22 cellular contexts compared by ENCODE assay signal in genomic region chr15:77589839-77590238, GRCh38. TPM values are rescaled to one million over a fixed set of nuclear protein-coding genes. Genes with fewer than 3 reads are reported as not detected.
DNase-seq lines count a peak whose midpoint lies in the region; ATAC-seq, FAIRE-seq and TF ChIP-seq lines count a peak whose summit lies in the region.
"Had no signal": no experiment of that assay in that cellular context is flagged by ENCODE, and none has a peak within 500 bp of the region (broad histone marks: within the 10 kb centered on the region; RNA-seq: fewer than 3 reads in every experiment).

No MANE protein-coding gene starts in this region.

- FAIRE-seq in endothelial cell of umbilical vein (lab: Jason Lieb, UNC), result no peak
- FAIRE-seq: RCC 7860 had no signal

- H3K9me3 ChIP-seq in endothelial cell of umbilical vein (replicated peaks; ENCODE audit: control insufficient read depth, insufficient read depth, low read length), result no peaks in the 10 kb centered on the region
- H3K9me3 ChIP-seq: BLaER1 treated with 17β-estradiol and CSF1 and Interleukin-3, amounts not matched to agents 10 nM and 100 nM had no signal

- CTCF ChIA-PET in endothelial cell of umbilical vein (lab: Charles Lee), result interaction anchor here (0.6 to 1.6 kb wide), 3 partner anchors 15 to 515 kb away, joined by 3 to 5 read pairs (median 3); no protein-coding TSS in a partner anchor

- TF ChIP-seq POLR2A in endothelial cell of umbilical vein (IDR thresholded peaks at IDR 0.05; ENCODE audit: low read depth, low read length), result no peak
- TF ChIP-seq POLR2A in GM18505 (IDR thresholded peaks at IDR 0.05; ENCODE audit: borderline replicate concordance, extremely low read depth, insufficient read depth, insufficient read length), result no peak

- no peak for TF ChIP-seq CTCF in endothelial cell of umbilical vein (IDR thresholded peaks at IDR 0.05; ENCODE audit: extremely low read depth in 1 of 2, insufficient read depth in 1 of 2, low read depth in 1 of 2, low read length in 2 of 2)

- H2AFZ ChIP-seq in endothelial cell of umbilical vein (ENCODE audit: low read depth, low read length), result no peak overlapping the region

- no peaks in the 10 kb centered on the region for H3K27me3 ChIP-seq in endothelial cell of umbilical vein (ENCODE audit: control insufficient read depth in 2 of 2, insufficient read depth in 2 of 2, low read length in 2 of 2)
- H3K27me3 ChIP-seq: BLaER1 treated with 17β-estradiol and CSF1 and Interleukin-3, amounts not matched to agents 10 nM and 100 nM; cardiac muscle cell had no signal

- H3K79me2 ChIP-seq in endothelial cell of umbilical vein (ENCODE audit: control insufficient read depth, insufficient read depth, low read length), result no peaks in the 10 kb centered on the region

- no peaks in the 10 kb centered on the region for H4K20me1 ChIP-seq in endothelial cell of umbilical vein (replicated peaks; ENCODE audit: control insufficient read depth, extremely low read depth, insufficient read depth, low read length)
- H4K20me1 ChIP-seq: BLaER1 treated with 17β-estradiol and CSF1 and Interleukin-3, amounts not matched to agents 10 nM and 100 nM had no signal

- no peak overlapping the region for H3K4me3 ChIP-seq in endothelial cell of umbilical vein (replicated peaks in 1 of 3; ENCODE audit: insufficient read depth in 1 of 3, low read depth in 1 of 3, low read length in 3 of 3)
- H3K4me3 ChIP-seq: BLaER1 treated with 17β-estradiol and CSF1 and Interleukin-3, amounts not matched to agents 10 nM and 100 nM; cardiac muscle cell had no signal

- H3K9ac ChIP-seq in endothelial cell of umbilical vein (replicated peaks; ENCODE audit: extremely low read depth, insufficient read depth, low read length), result no peak overlapping the region
- H3K9ac ChIP-seq: BLaER1 treated with 17β-estradiol and CSF1 and Interleukin-3, amounts not matched to agents 10 nM and 100 nM had no signal

- dilution Hi-C loops in endothelial cell of umbilical vein (cut with MboI; ENCODE audit: extremely low pct_ligation_motif_present, low sequenced_read_pairs), result no loop called here

- H3K4me2 ChIP-seq in endothelial cell of umbilical vein (ENCODE audit: insufficient read depth, low read length), result no peak overlapping the region
- H3K4me2 ChIP-seq: BLaER1 treated with 17β-estradiol and CSF1 and Interleukin-3, amounts not matched to agents 10 nM and 100 nM had no signal

- no peak overlapping the region for H3K27ac ChIP-seq in endothelial cell of umbilical vein (ENCODE audit: insufficient read depth, low read depth, low read length)
- H3K27ac ChIP-seq: BLaER1 treated with 17β-estradiol and CSF1 and Interleukin-3, amounts not matched to agents 10 nM and 100 nM; cardiac muscle cell; HL-60 had no signal

- no peak for ATAC-seq in GM18505 (IDR thresholded peaks at IDR 0.05; ENCODE audit: unreplicated experiment)
- ATAC-seq: effector memory CD8-positive, alpha-beta T cell; T-cell had no signal

- no peaks in the 10 kb centered on the region for H3K36me3 ChIP-seq in endothelial cell of umbilical vein (ENCODE audit: control insufficient read depth in 2 of 2, extremely low read depth in 1 of 2, insufficient read depth in 2 of 2, low read length in 2 of 2)
- H3K36me3 ChIP-seq: BLaER1 treated with 17β-estradiol and CSF1 and Interleukin-3, amounts not matched to agents 10 nM and 100 nM; cardiac muscle cell had no signal

- H3K9me1 ChIP-seq in endothelial cell of umbilical vein (replicated peaks; ENCODE audit: control insufficient read depth, extremely low read depth, insufficient read depth, low read length), result no peaks in the 10 kb centered on the region

- intact Hi-C loops in endothelial cell of umbilical vein (cut with micrococcal nuclease), result no loop called here

- peak; percentile 30 for DNase-seq in DMS79 treated with DMSO at 0.1 percent for 48 hours (lab: John Stamatoyannopoulos, UW)
- DNase-seq in NCI-H524 treated with DMSO at 0.1 percent for 48 hours (lab: John Stamatoyannopoulos, UW), result peak; percentile 54
- DNase-seq in endothelial cell of umbilical vein (ENCODE audit: low read depth, low spot score), result peak; percentile 12
- peak in 45 of 56 donors; percentile 18 to 95 (median 73) for DNase-seq in nucleus accumbens (lab: John Stamatoyannopoulos, UW)
- no peak for DNase-seq in Kasumi-1 (lab: John Stamatoyannopoulos, UW)
- DNase-seq in activated CD4-positive, alpha-beta T cell treated with anti-CD3 and anti-CD28 coated beads, Interleukin-2, amount 50 U/mL, for 4 hours, result no peak
- DNase-seq in NCI-H1417 (lab: John Stamatoyannopoulos, UW), result no peak
- DNase-seq: activated CD4-positive, alpha-beta T cell treated with anti-CD3 and anti-CD28 coated beads for 1 hour; activated CD8-positive, alpha-beta memory T cell treated with anti-CD3 and anti-CD28 coated beads, Interleukin-2, amount 50 U/mL, for 48 hours; activated naive CD4-positive, alpha-beta T cell treated with anti-CD3 and anti-CD28 coated beads, Interleukin-2, amount 50 U/mL, for 16 hours; effector memory CD8-positive, alpha-beta T cell; EL; HCEC 1CT; Karpas-422; NCI-H1694 treated with DMSO at 0.1 percent for 48 hours; NCI-H510A treated with DMSO at 0.1 percent for 48 hours; T-cell had no signal

- no peaks in the 10 kb centered on the region for H3K4me1 ChIP-seq in endothelial cell of umbilical vein (ENCODE audit: control insufficient read depth, extremely low read depth, insufficient read depth, low read length)

- no TSS peak for BruUV-seq in endothelial cell of umbilical vein (replicated peaks; lab: Mats Ljungman, UMichigan)

- POLR2A ChIA-PET in endothelial cell of umbilical vein (lab: Charles Lee), result no interaction called here

TF ChIP-seq in endothelial cell of umbilical vein, 7 proteins besides CTCF, POLR2A, EP300 and RAD21:
- TF ChIP-seq EZH2 (IDR thresholded peaks at IDR 0.05; ENCODE audit: borderline replicate concordance, low read depth, low read length, severe bottlenecking), result no peak
- TF ChIP-seq MYC (IDR thresholded peaks at IDR 0.05; ENCODE audit: low read depth, low read length), result no peak
- no peak for TF ChIP-seq FOS (IDR thresholded peaks at IDR 0.05; ENCODE audit: borderline replicate concordance, insufficient read depth, low read length)
- TF ChIP-seq POLR2AphosphoS5 (IDR thresholded peaks at IDR 0.05; ENCODE audit: insufficient read depth, low read depth, low read length), result no peak
- TF ChIP-seq MAX (IDR thresholded peaks at IDR 0.05; ENCODE audit: insufficient read depth, insufficient read length), result no peak
- TF ChIP-seq JUN (IDR thresholded peaks at IDR 0.05; ENCODE audit: borderline replicate concordance, insufficient read depth, insufficient read length, low read depth), result no peak
- no peak for TF ChIP-seq GATA2 (IDR thresholded peaks at IDR 0.05; ENCODE audit: insufficient read depth, insufficient read length, low read depth, low read length)

RNA-seq across cellular contexts. Expression of gene LINGO1, which starts 42.9 kb away (rescaled TPM):
- total RNA-seq in endothelial cell of umbilical vein, result 0.32 and 0.33 TPM in 2 replicates
- polyA plus RNA-seq in endothelial cell of umbilical vein, result 0.15 and 0.30 TPM in 2 replicates
- 0.18 and 0.21 TPM in 2 replicates for polyA plus RNA-seq in endothelial cell of umbilical vein (2011; cell fraction: cytosol; rRNA removed)
- not detected in 2 replicates for polyA plus RNA-seq in endothelial cell of umbilical vein (2011; cell fraction: nucleus; rRNA removed)
- 0.99 and 2.0 TPM in 2 replicates for polyA plus RNA-seq in endothelial cell of umbilical vein (2012)
- polyA minus RNA-seq in endothelial cell of umbilical vein, result 0.25 and 0.70 TPM in 2 replicates
- not detected for polyA minus RNA-seq in endothelial cell of umbilical vein (2011; cell fraction: cytosol; rRNA and poly(A)+ RNA removed)
- polyA minus RNA-seq in endothelial cell of umbilical vein (2011; cell fraction: nucleus; rRNA and poly(A)+ RNA removed), result not detected in 2 replicates

Comparison
In these comparisons a context has a peak if more than half of its experiments do, and no peak if none do; other contexts are left out.
1. DNase-seq: peak in DMS79 treated with DMSO at 0.1 percent for 48 hours (single experiment), NCI-H524 treated with DMSO at 0.1 percent for 48 hours (single experiment), endothelial cell of umbilical vein (single experiment) and nucleus accumbens (45 of 56); none in Kasumi-1 (0 of 2), activated CD4-positive, alpha-beta T cell treated with anti-CD3 and anti-CD28 coated beads, Interleukin-2, amount 50 U/mL, for 4 hours (0 of 2) and NCI-H1417 (0 of 3).